17 cellular contexts compared by ENCODE assay signal in genomic region chr2:32258242-32258641, GRCh38. TPM values are rescaled to one million over a fixed set of nuclear protein-coding genes. Genes with fewer than 3 reads are reported as not detected.
DNase-seq lines count a peak whose midpoint lies in the region; ATAC-seq, FAIRE-seq and TF ChIP-seq lines count a peak whose summit lies in the region.
"Had no signal": no experiment of that assay in that cellular context is flagged by ENCODE, and none has a peak within 500 bp of the region (broad histone marks: within the 10 kb centered on the region; RNA-seq: fewer than 3 reads in every experiment).

No MANE protein-coding gene starts in this region.

- H3K27me3 Mint-ChIP-seq in CD14-positive monocyte (ENCODE audit: low read depth in 3 of 3) (peaks cover 0 to 1% (median 1%) of the 10 kb centered on the region in 3 donors), GM23338 (ENCODE audit: insufficient read depth, low read depth, poor library complexity) (peaks cover 5% of the 10 kb centered on the region)
- H3K27me3 Mint-ChIP-seq: B cell had no signal

- H3K27ac ChIP-seq in GM23338 (ENCODE audit: low read depth) = no peak overlapping the region
- H3K27ac ChIP-seq in K562 (ENCODE audit: extremely low read depth, low read depth, low read length) = no peak overlapping the region
- H3K27ac ChIP-seq in neuronal stem cell (replicated peaks; ENCODE audit: low read length) = no peak overlapping the region

- intact Hi-C loops in CD14-positive monocyte (cut with micrococcal nuclease) (loop anchor here (5.0 kb wide), 1 partner anchor 39 kb away; no protein-coding TSS in a partner anchor), K562 (cut with micrococcal nuclease) (no loop called here), posterior vena cava (cut with DNase I) (no loop called here)

- H3K9me2 ChIP-seq in GM23338 (ENCODE audit: insufficient read depth) = no peaks in the 10 kb centered on the region

- no peak overlapping the region for H2BK15ac ChIP-seq in neuronal stem cell (ENCODE audit: low read length)

- H2BK12ac ChIP-seq in neuronal stem cell (ENCODE audit: low read length) = no peak overlapping the region

- H3K9ac ChIP-seq in K562 (ENCODE audit: insufficient read depth in 1 of 2, low read depth in 2 of 2, low read length in 2 of 2) (peak overlapping the region in 1 of 2 experiments; percentile 28; a peak in 1 of 4 replicates), neuronal stem cell (ENCODE audit: low read depth, low read length, poor library complexity) (no peak overlapping the region)

- no peak overlapping the region for H3K14ac ChIP-seq in neuronal stem cell (ENCODE audit: low read length)

- H3K27me3 ChIP-seq in GM23338 (ENCODE audit: insufficient read depth) (no peaks in the 10 kb centered on the region), K562 (ENCODE audit: control insufficient read depth in 2 of 2, insufficient read depth in 2 of 2, low read length in 2 of 2) (no peaks in the 10 kb centered on the region), neuronal stem cell (ENCODE audit: control insufficient read depth in 3 of 3, insufficient read depth in 3 of 3, low read depth in 1 of 3, low read length in 3 of 3) (no peaks in the 10 kb centered on the region)

- H4K8ac ChIP-seq in neuronal stem cell (ENCODE audit: low read depth, low read length) = no peak overlapping the region

- H3K36me3 Mint-ChIP-seq in CD14-positive monocyte (peaks cover 60 to 74% of the 10 kb centered on the region in 2 donors), GM23338 (ENCODE audit: low read depth) (no peaks in the 10 kb centered on the region)
- H3K36me3 Mint-ChIP-seq: CD4-positive, alpha-beta memory T cell had no signal

- H4K91ac ChIP-seq in neuronal stem cell (ENCODE audit: low read depth, low read length, poor library complexity) = no peak overlapping the region

- H4K20me1 ChIP-seq in GM23338 (replicated peaks; ENCODE audit: insufficient read depth) = no peaks in the 10 kb centered on the region
- H4K20me1 ChIP-seq in K562 (replicated peaks; ENCODE audit: control insufficient read depth, insufficient read depth, low read length) = no peaks in the 10 kb centered on the region

- H3K4me1 Mint-ChIP-seq in CD14-positive monocyte = peaks cover 37% of the 10 kb centered on the region
- no peaks in the 10 kb centered on the region for H3K4me1 Mint-ChIP-seq in GM23338
- H3K4me1 Mint-ChIP-seq: CD4-positive, alpha-beta memory T cell had no signal

- H3K79me1 ChIP-seq in neuronal stem cell (ENCODE audit: low read depth, low read length) = no peaks in the 10 kb centered on the region

- H3K4me3 Mint-ChIP-seq in CD14-positive monocyte = no peak overlapping the region
- H3K4me3 Mint-ChIP-seq in GM23338 = no peak overlapping the region
- H3K4me3 Mint-ChIP-seq: B cell; CD4-positive, alpha-beta memory T cell had no signal

- TF ChIP-seq RAD21 in K562 (CRISPR knock-in tag; conservative IDR thresholded peaks at IDR 0.05 in 1 of 2, IDR thresholded peaks at IDR 0.05 in 1 of 2) = no peak

- no peak for TF ChIP-seq POLR2A in K562 (conservative IDR thresholded peaks at IDR 0.05)

- no peak overlapping the region for H3K18ac ChIP-seq in neuronal stem cell (ENCODE audit: low read length)

- H3K4ac ChIP-seq in neuronal stem cell (ENCODE audit: low read length) = no peak overlapping the region

- H3F3A ChIP-seq in GM23338 (replicated peaks; ENCODE audit: low read depth) = no peaks in the 10 kb centered on the region

- POLR2A ChIA-PET in K562 (lab: Yijun Ruan, JAX) = interaction anchor here (0.9 kb wide), 1 partner anchor 93 kb away, joined by 3 read pairs; the partner anchor contains the start of gene SLC30A6

- TF ChIP-seq EP300 in K562 (IDR thresholded peaks at IDR 0.05; ENCODE audit: low read length) = no peak

- H3K9me1 ChIP-seq in K562 (ENCODE audit: control insufficient read depth, insufficient read depth, low read length) = no peaks in the 10 kb centered on the region

- no peak overlapping the region for H2AK5ac ChIP-seq in neuronal stem cell (ENCODE audit: low read depth, low read length)

- no peak overlapping the region for H2BK120ac ChIP-seq in neuronal stem cell (ENCODE audit: low read depth, low read length)

- no peaks in the 10 kb centered on the region for H3K4me1 ChIP-seq in GM23338 (ENCODE audit: insufficient read depth)
- H3K4me1 ChIP-seq in K562 (replicated peaks in 1 of 2; ENCODE audit: control insufficient read depth in 2 of 2, insufficient read depth in 2 of 2, low read length in 2 of 2) = peaks cover 0 to 2% of the 10 kb centered on the region in 2 experiments; a peak in 1 of 5 replicates
- H3K4me1 ChIP-seq in neuronal stem cell (ENCODE audit: control insufficient read depth in 2 of 2, insufficient read depth in 1 of 2, low read depth in 1 of 2, low read length in 2 of 2) = no peaks in the 10 kb centered on the region

- H3K27ac Mint-ChIP-seq in CD14-positive monocyte (peak overlapping the region in 5 of 7 donors; percentile 31 to 67 (median 54)), GM23338 (no peak overlapping the region)
- H3K27ac Mint-ChIP-seq: B cell; CD4-positive, alpha-beta memory T cell had no signal

- no peak for FAIRE-seq in K562 (lab: Jason Lieb, UNC)
- FAIRE-seq: A204.1, GM19239 had no signal

- no peak overlapping the region for H3K23ac ChIP-seq in neuronal stem cell (ENCODE audit: low read depth, low read length, poor library complexity)

- H3K4me3 ChIP-seq in GM23338 = no peak overlapping the region
- no peak overlapping the region for H3K4me3 ChIP-seq in K562
- no peak overlapping the region for H3K4me3 ChIP-seq in neuronal stem cell (ENCODE audit: low read length in 2 of 2)

- BruUV-seq in K562 (replicated peaks; lab: Mats Ljungman, UMichigan) = no TSS peak

- H3K36me3 ChIP-seq in GM23338 (ENCODE audit: insufficient read depth) = no peaks in the 10 kb centered on the region
- no peaks in the 10 kb centered on the region for H3K36me3 ChIP-seq in K562 (ENCODE audit: control insufficient read depth, insufficient read depth, low read length)
- no peaks in the 10 kb centered on the region for H3K36me3 ChIP-seq in neuronal stem cell (replicated peaks in 1 of 2; ENCODE audit: control insufficient read depth in 2 of 2, insufficient read depth in 2 of 2, low read length in 2 of 2)

- no peak for DNase-seq in CD14-positive monocyte (ENCODE audit: low spot score)
- DNase-seq in GM23338 (ENCODE audit: low spot score) = no peak
- no peak for DNase-seq in K562 (ENCODE audit: extremely low read depth in 1 of 4, low spot score in 3 of 4)
- DNase-seq in neuronal stem cell (ENCODE audit: low spot score) = no peak
- no peak for DNase-seq in posterior vena cava (ENCODE audit: low spot score)
- DNase-seq in NCI-H2107 treated with DMSO at 0.1 percent for 48 hours (lab: John Stamatoyannopoulos, UW; ENCODE audit: unreplicated experiment) = no peak
- DNase-seq: C1 segment of cervical spinal cord; CD4-positive, alpha-beta memory T cell; COR-L47; GF-D8; HCEC 1CT; IMR-90 had no signal

- ATAC-seq in GM23338 (no peak), K562 (no peak), HG03457 (IDR thresholded peaks at IDR 0.05; ENCODE audit: unreplicated experiment) (no peak)

- TF ChIP-seq CTCF in CD14-positive monocyte (IDR thresholded peaks at IDR 0.05) (no peak), GM23338 (conservative IDR thresholded peaks at IDR 0.05; ENCODE audit: low read depth in 2 of 2) (no peak), K562 (IDR thresholded peaks at IDR 0.05 in 2 of 3, conservative IDR thresholded peaks at IDR 0.05 in 1 of 3; ENCODE audit: insufficient read depth in 2 of 3, low read depth in 1 of 3, low read length in 3 of 3) (no peak)

- no peaks in the 10 kb centered on the region for H3K79me2 ChIP-seq in GM23338 (replicated peaks; ENCODE audit: insufficient read depth)
- H3K79me2 ChIP-seq in K562 (ENCODE audit: control insufficient read depth, insufficient read depth, low read length) = no peaks in the 10 kb centered on the region

- 42% methylated on average over 6 of the region's 13 CpGs for WGBS in K562 (ENCODE audit: insufficient coverage, low coverage, missing lambda C conversion rate)
- WGBS in neuronal stem cell (ENCODE audit: extremely low coverage in 2 of 2, insufficient read length in 2 of 2, insufficient replicate concordance in 1 of 2), 2 donors = no CpG with 5 or more reads among the region's 13 CpGs

- H3K9me3 ChIP-seq in K562 (replicated peaks; ENCODE audit: control insufficient read depth, insufficient read depth, low read depth, low read length) (no peaks in the 10 kb centered on the region), neuronal stem cell (replicated peaks in 1 of 2; ENCODE audit: control insufficient read depth in 2 of 2, insufficient read depth in 1 of 2, low read depth in 1 of 2, low read length in 2 of 2) (no peaks in the 10 kb centered on the region)

- peak overlapping the region; percentile 92 for H2AFZ ChIP-seq in GM23338
- H2AFZ ChIP-seq in K562 (ENCODE audit: low read depth, low read length) = peak overlapping the region; percentile 57; the same call in 1 of the 2 replicates
- H2AFZ ChIP-seq in neuronal stem cell (ENCODE audit: low read length) = peak overlapping the region; percentile 75

- H3K9me3 Mint-ChIP-seq in CD14-positive monocyte (peaks cover 0 to 2% (median 0%) of the 10 kb centered on the region in 7 donors), GM23338 (no peaks in the 10 kb centered on the region)
- H3K9me3 Mint-ChIP-seq: CD4-positive, alpha-beta memory T cell had no signal

- in situ Hi-C loops in K562 (cut with MboI) = no loop called here

- H3K4me2 ChIP-seq in GM23338 (no peak overlapping the region), K562 (ENCODE audit: insufficient read depth, low read length) (no peak overlapping the region), neuronal stem cell (ENCODE audit: insufficient read depth, low read length, poor library complexity, severe bottlenecking) (no peak overlapping the region)

- CTCF ChIA-PET in K562 (lab: Yijun Ruan, JAX; ENCODE audit: low intra/inter-chr PET ratio) = no interaction called here

- no peak overlapping the region for H2BK5ac ChIP-seq in neuronal stem cell (ENCODE audit: low read length)

RNA-seq across cellular contexts. Expression of gene NLRC4, which starts 6.4 kb away (rescaled TPM):
- polyA plus RNA-seq in CD14-positive monocyte = 10 to 100 TPM; 27.3 to 38.3 TPM
- not detected in 2 replicates for total RNA-seq in GM23338 (2014; rRNA removed; shearing (Covaris generic))
- polyA plus RNA-seq in GM23338 (2016; fragmentation: Nextera tagmentation; extraction: Ambion mirVana) = 0.38 and 0.50 TPM in 2 replicates
- total RNA-seq in K562 (2011; cell fraction: chromatin; rRNA removed; ENCODE audit: low replicate concordance) = not detected in 2 replicates
- total RNA-seq in K562 (2011; cell fraction: nucleolus; rRNA removed) = 0.17 TPM in 1 of 2 replicates, not detected in the other
- not detected in 2 replicates for total RNA-seq in K562 (2011; cell fraction: nucleoplasm; rRNA removed)
- 0.08 TPM in 1 of 2 replicates, not detected in the other for total RNA-seq in K562 (2014; rRNA removed)
- 0.07 TPM in 1 of 2 replicates, not detected in the other for total RNA-seq in K562 (2014; rRNA removed; fragmentation: Illumina TruSeq; extraction: Trizol)
- 0.04 and 0.14 TPM in 2 replicates for total RNA-seq in K562 (2015; rRNA removed; fragmentation: Illumina TruSeq; extraction: Trizol)
- 0.07 TPM in 1 of 2 replicates, not detected in the other for total RNA-seq in K562 (2021)
- polyA plus RNA-seq in K562 (2011; rRNA removed) = 0.03 and 0.07 TPM in 2 replicates
- polyA plus RNA-seq in K562 (2011; cell fraction: cytosol; rRNA removed) = 0.04 TPM in 1 of 2 replicates, not detected in the other
- polyA plus RNA-seq in K562 (2011; cell fraction: nucleus; rRNA removed) = 0.03 and 0.06 TPM in 2 replicates
- 0.21 and 0.46 TPM in 2 replicates for polyA plus RNA-seq in K562 (2012)
- polyA plus RNA-seq in K562 (2014; fragmentation: Illumina TruSeq; extraction: Trizol) = 0.04 TPM in 1 of 2 replicates, not detected in the other
- under 1 TPM; 0.06 to 0.18 TPM for polyA plus RNA-seq in K562 (2014; fragmentation: Nextera tagmentation; extraction: Ambion mirVana)
- 0.05 TPM in 1 of 2 replicates, not detected in the other for polyA plus RNA-seq in K562 (2014; rRNA removed)
- polyA minus RNA-seq in K562 (2011; rRNA and poly(A)+ RNA removed) = not detected in 2 replicates
- not detected in 2 replicates for polyA minus RNA-seq in K562 (2011; cell fraction: cytosol; rRNA and poly(A)+ RNA removed)
- polyA minus RNA-seq in K562 (2011; cell fraction: nucleus; rRNA and poly(A)+ RNA removed) = 0.13 TPM in 1 of 2 replicates, not detected in the other
- polyA plus RNA-seq in neuronal stem cell (2013, experiment 1 of 2) = not detected
- not detected for polyA plus RNA-seq in neuronal stem cell (2013, experiment 2 of 2)
- 1 to 10 TPM; 3.5 to 4.0 TPM for total RNA-seq in posterior vena cava
- total RNA-seq: H4, IMR-90 had no signal
- polyA plus RNA-seq: IMR-90 had no signal

RNA-seq across cellular contexts. Expression of gene YIPF4, which starts 19.5 kb away (rescaled TPM):
- polyA plus RNA-seq in CD14-positive monocyte (10 to 100 TPM; 20.0 to 25.7 TPM), GM23338 (2016; fragmentation: Nextera tagmentation; extraction: Ambion mirVana) (21.5 and 24.9 TPM in 2 replicates), K562 (2011; rRNA removed) (14.6 and 26.5 TPM in 2 replicates), K562 (2014; fragmentation: Illumina TruSeq; extraction: Trizol) (13.1 and 13.9 TPM in 2 replicates), K562 (2014; fragmentation: Nextera tagmentation; extraction: Ambion mirVana) (1 to 10 TPM; 4.9 to 7.7 TPM), K562 (2014; rRNA removed) (25.4 and 26.5 TPM in 2 replicates)
- total RNA-seq in GM23338 (2014; rRNA removed; shearing (Covaris generic)) = 7.9 and 14.2 TPM in 2 replicates
- total RNA-seq in K562 (2011; cell fraction: chromatin; rRNA removed; ENCODE audit: low replicate concordance) = 9.1 and 41.3 TPM in 2 replicates
- 6.1 and 6.3 TPM in 2 replicates for total RNA-seq in K562 (2011; cell fraction: nucleolus; rRNA removed)
- 10.7 and 20.3 TPM in 2 replicates for total RNA-seq in K562 (2011; cell fraction: nucleoplasm; rRNA removed)
- total RNA-seq in K562 (2014; rRNA removed) (7.0 and 8.6 TPM in 2 replicates), K562 (2014; rRNA removed; fragmentation: Illumina TruSeq; extraction: Trizol) (39.6 and 51.0 TPM in 2 replicates), K562 (2015; rRNA removed; fragmentation: Illumina TruSeq; extraction: Trizol) (15.3 and 17.5 TPM in 2 replicates), K562 (2021) (42.7 and 46.9 TPM in 2 replicates), posterior vena cava (10 to 100 TPM; 42.2 to 42.8 TPM)
- polyA plus RNA-seq in K562 (2011; cell fraction: cytosol; rRNA removed) = 2.3 and 6.0 TPM in 2 replicates
- polyA plus RNA-seq in K562 (2011; cell fraction: nucleus; rRNA removed) = 2.1 and 3.2 TPM in 2 replicates
- polyA plus RNA-seq in K562 (2012) = 23.9 and 27.2 TPM in 2 replicates
- polyA minus RNA-seq in K562 (2011; rRNA and poly(A)+ RNA removed) = 10.0 and 11.8 TPM in 2 replicates
- polyA minus RNA-seq in K562 (2011; cell fraction: cytosol; rRNA and poly(A)+ RNA removed) = 1.9 and 8.4 TPM in 2 replicates
- 2.3 and 4.3 TPM in 2 replicates for polyA minus RNA-seq in K562 (2011; cell fraction: nucleus; rRNA and poly(A)+ RNA removed)
- 10.2 TPM for polyA plus RNA-seq in neuronal stem cell (2013, experiment 1 of 2)
- polyA plus RNA-seq in neuronal stem cell (2013, experiment 2 of 2) = 9.5 TPM

Comparison
In these comparisons a context has a peak if more than half of its experiments do, and no peak if none do; other contexts are left out.
1. intact Hi-C loops: an anchor here in CD14-positive monocyte (5.0 kb wide); none called in K562 and posterior vena cava.